16 cellular contexts compared by ENCODE assay signal in the genomic region with DNA sequence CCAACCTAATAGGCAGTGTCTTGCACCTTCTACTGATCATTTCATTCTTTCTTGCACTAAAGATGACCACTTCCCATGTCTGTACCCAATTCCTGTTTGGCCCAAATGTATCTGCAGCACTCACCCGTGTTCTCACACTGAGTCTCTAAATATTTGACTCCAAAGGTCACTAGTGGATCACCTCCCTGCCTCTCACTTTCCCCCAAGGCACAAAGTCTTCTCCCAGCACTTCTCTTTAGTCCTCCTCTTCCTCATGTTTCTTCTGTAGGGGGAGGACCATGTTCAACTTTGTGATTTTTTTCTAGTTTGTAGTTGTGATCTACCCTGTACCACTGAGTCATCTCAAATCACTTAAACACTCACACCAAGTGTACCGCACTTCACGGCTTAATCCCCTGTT. TPM values are rescaled to one million over a fixed set of nuclear protein-coding genes. Genes with fewer than 3 reads are reported as not detected.
DNase-seq lines count a peak whose midpoint lies in the region; ATAC-seq, FAIRE-seq and TF ChIP-seq lines count a peak whose summit lies in the region.
"Had no signal": no experiment of that assay in that cellular context is flagged by ENCODE, and none has a peak within 500 bp of the region (broad histone marks: within the 10 kb centered on the region; RNA-seq: fewer than 3 reads in every experiment).

No MANE protein-coding gene starts in this region.

- no peak overlapping the region for H3K14ac ChIP-seq in H1 (ENCODE audit: insufficient read length)

- H3K4me1 ChIP-seq in GM23338 (ENCODE audit: insufficient read depth), result peaks cover 9% of the 10 kb centered on the region; the same call in 1 of the 2 replicates
- H3K4me1 ChIP-seq in H1 (replicated peaks in 1 of 4; ENCODE audit: control insufficient read depth in 3 of 4, insufficient read depth in 4 of 4, low read length in 3 of 4), result peaks cover 0 to 4% (median 3%) of the 10 kb centered on the region in 4 experiments; a peak in 3 of 7 replicates
- peaks cover 6% of the 10 kb centered on the region for H3K4me1 ChIP-seq in mesendoderm (ENCODE audit: control insufficient read depth, low read depth, low read length)
- peaks cover 0 to 16% of the 10 kb centered on the region in 2 donors for H3K4me1 ChIP-seq in small intestine (ENCODE audit: control insufficient read depth in 2 of 2, insufficient read depth in 1 of 2, low read depth in 1 of 2, low read length in 1 of 2)

- no peak overlapping the region for H3K27ac Mint-ChIP-seq in GM23338
- H3K27ac Mint-ChIP-seq: CD4-positive, CD25-positive, alpha-beta regulatory T cell had no signal

- ATAC-seq in GM23338 (no peak), GM21390 (IDR thresholded peaks at IDR 0.05; ENCODE audit: unreplicated experiment) (no peak)

- no peaks in the 10 kb centered on the region for H3K36me3 Mint-ChIP-seq in GM23338 (ENCODE audit: low read depth)
- H3K36me3 Mint-ChIP-seq: CD4-positive, CD25-positive, alpha-beta regulatory T cell had no signal

- no peaks in the 10 kb centered on the region for H3F3A ChIP-seq in GM23338 (replicated peaks; ENCODE audit: low read depth)

- H2BK5ac ChIP-seq in H1 (ENCODE audit: low read depth, low read length) (no peak overlapping the region), mesendoderm (ENCODE audit: low read length) (no peak overlapping the region)

- H3K36me3 ChIP-seq in GM23338 (ENCODE audit: insufficient read depth) (no peaks in the 10 kb centered on the region), H1 (ENCODE audit: control insufficient read depth in 2 of 4, insufficient read depth in 4 of 4, low read length in 3 of 4) (no peaks in the 10 kb centered on the region), mesendoderm (ENCODE audit: control insufficient read depth, insufficient read depth, low read length) (no peaks in the 10 kb centered on the region), small intestine (ENCODE audit: control insufficient read depth in 2 of 2, insufficient read depth in 2 of 2, low read length in 2 of 2) (peaks cover 0 to 3% of the 10 kb centered on the region in 2 donors)

- 0 out of 2 replicates have a peak, but pooled peaks cover 7% of the 10 kb centered on the region for H3K9me2 ChIP-seq in GM23338 (ENCODE audit: insufficient read depth)

- H3K79me1 ChIP-seq in H1 (ENCODE audit: low read depth, low read length), result no peaks in the 10 kb centered on the region
- H3K79me1 ChIP-seq in mesendoderm (ENCODE audit: low read length), result no peaks in the 10 kb centered on the region

- no peak overlapping the region for H3K27ac ChIP-seq in GM23338 (ENCODE audit: low read depth)
- H3K27ac ChIP-seq in H1 (ENCODE audit: low read depth, low read length), result no peak overlapping the region
- H3K27ac ChIP-seq in mesendoderm (ENCODE audit: low read depth, low read length), result no peak overlapping the region
- peak overlapping the region; percentile 82 to 86 for H3K27ac ChIP-seq in small intestine (ENCODE audit: low read depth in 1 of 2, low read length in 1 of 2)
- H3K27ac ChIP-seq: HL-60, KMS-11 had no signal

- H2BK15ac ChIP-seq in H1 (ENCODE audit: low read length) (no peak overlapping the region; the same call in 1 of the 2 replicates), mesendoderm (replicated peaks; ENCODE audit: low read depth) (peak overlapping the region; percentile 10)

- H3K4me1 Mint-ChIP-seq in GM23338, result peaks cover 11% of the 10 kb centered on the region
- H3K4me1 Mint-ChIP-seq: CD4-positive, CD25-positive, alpha-beta regulatory T cell had no signal

- H3K4me3 ChIP-seq in GM23338, result no peak overlapping the region
- no peak overlapping the region for H3K4me3 ChIP-seq in H1 (ENCODE audit: extremely low read depth in 1 of 4, insufficient read depth in 2 of 4, low read depth in 3 of 4, low read length in 4 of 4)
- H3K4me3 ChIP-seq in mesendoderm (ENCODE audit: low read length), result no peak overlapping the region
- no peak overlapping the region for H3K4me3 ChIP-seq in small intestine (ENCODE audit: low read depth in 1 of 2, low read length in 2 of 2)

- POLR2A ChIA-PET in H1 (lab: Charles Lee; ENCODE audit: partially characterized antibody), result no interaction called here

- FAIRE-seq in H1 (lab: Jason Lieb, UNC), result no peak
- FAIRE-seq in small intestine (lab: Jason Lieb, UNC), result no peak
- FAIRE-seq in D721Med (lab: Jason Lieb, UNC), result no peak
- FAIRE-seq: G401.6 had no signal

- no peaks in the 10 kb centered on the region for H4K20me1 ChIP-seq in GM23338 (replicated peaks; ENCODE audit: insufficient read depth)
- H4K20me1 ChIP-seq in H1 (replicated peaks in 1 of 2; ENCODE audit: control insufficient read depth in 1 of 2, insufficient read depth in 2 of 2, low read length in 2 of 2), result no peaks in the 10 kb centered on the region

- H2BK20ac ChIP-seq in H1 (ENCODE audit: low read length), result peak overlapping the region; percentile 56; the same call in 1 of the 2 replicates

- CTCF ChIA-PET in H1 (lab: Charles Lee; ENCODE audit: partially characterized antibody), result no interaction called here

- H3K56ac ChIP-seq in H1 (replicated peaks; ENCODE audit: insufficient read length, low read depth, low read length) (no peak overlapping the region), mesendoderm (ENCODE audit: low read length) (no peak overlapping the region)

- no peak overlapping the region; the same call in 1 of the 2 replicates for H2BK12ac ChIP-seq in H1 (ENCODE audit: low read depth, low read length)

- H2AFZ ChIP-seq in GM23338, result peak overlapping the region; percentile 89
- H2AFZ ChIP-seq in H1 (ENCODE audit: low read length), result no peak overlapping the region

- H3K79me2 ChIP-seq in GM23338 (replicated peaks; ENCODE audit: insufficient read depth) (no peaks in the 10 kb centered on the region), H1 (ENCODE audit: control insufficient read depth in 1 of 2, insufficient read depth in 2 of 2, low read length in 2 of 2) (no peaks in the 10 kb centered on the region), mesendoderm (ENCODE audit: control insufficient read depth, insufficient read depth, low read length) (no peaks in the 10 kb centered on the region)

- H3K9me3 Mint-ChIP-seq in GM23338, result no peaks in the 10 kb centered on the region

- H4K8ac ChIP-seq in H1 (ENCODE audit: extremely low read depth, insufficient read depth, low read length) (no peak overlapping the region), mesendoderm (ENCODE audit: low read depth, low read length) (no peak overlapping the region)

- no peak overlapping the region for H3K23ac ChIP-seq in H1 (ENCODE audit: insufficient read length)
- no peak overlapping the region for H3K23ac ChIP-seq in mesendoderm (ENCODE audit: low read length)

- H2AK5ac ChIP-seq in H1 (ENCODE audit: low read depth, low read length) (no peak overlapping the region), mesendoderm (ENCODE audit: low read length) (no peak overlapping the region)

- H3K9ac ChIP-seq in H1 (replicated peaks in 1 of 4; ENCODE audit: extremely low read depth in 1 of 4, low read depth in 3 of 4, low read length in 3 of 4) (no peak overlapping the region), mesendoderm (ENCODE audit: low read length) (no peak overlapping the region)
- H3K9ac ChIP-seq: KMS-11 had no signal

- peaks cover 5% of the 10 kb centered on the region for H3K27me3 Mint-ChIP-seq in GM23338 (ENCODE audit: insufficient read depth, low read depth, poor library complexity)

- no peak overlapping the region for H4K91ac ChIP-seq in H1 (replicated peaks; ENCODE audit: insufficient read length, low read length)

- no peak for TF ChIP-seq RAD21 in H1 (IDR thresholded peaks at IDR 0.05 in 1 of 2, conservative IDR thresholded peaks at IDR 0.05 in 1 of 2; ENCODE audit: low read depth in 2 of 2, low read length in 2 of 2)

- H3K9me3 ChIP-seq in H1 (ENCODE audit: insufficient read depth in 2 of 2, low read depth in 1 of 2, low read length in 1 of 2), result no peaks in the 10 kb centered on the region
- H3K9me3 ChIP-seq in small intestine (ENCODE audit: control insufficient read depth, low read depth), result no peaks in the 10 kb centered on the region

- no peak overlapping the region for H3K4ac ChIP-seq in H1 (replicated peaks; ENCODE audit: insufficient read length, low read depth, low read length)
- no peak overlapping the region for H3K4ac ChIP-seq in mesendoderm (ENCODE audit: low read depth, low read length)

- no peak for TF ChIP-seq EP300 in H1 (IDR thresholded peaks at IDR 0.05; ENCODE audit: borderline replicate concordance in 1 of 2, low read depth in 2 of 2, low read length in 2 of 2)

- H3K4me2 ChIP-seq in GM23338 (no peak overlapping the region), H1 (ENCODE audit: insufficient read depth in 1 of 2, low read depth in 2 of 2, low read length in 2 of 2) (peak overlapping the region in 1 of 2 experiments; percentile 56; a peak in 1 of 4 replicates), mesendoderm (ENCODE audit: low read length) (no peak overlapping the region)
- H3K4me2 ChIP-seq: KMS-11 had no signal

- H3K27me3 ChIP-seq in GM23338 (ENCODE audit: insufficient read depth), result no peaks in the 10 kb centered on the region
- no peaks in the 10 kb centered on the region for H3K27me3 ChIP-seq in H1 (replicated peaks in 1 of 4; ENCODE audit: control insufficient read depth in 3 of 4, extremely low read depth in 1 of 4, insufficient read depth in 3 of 4, low read length in 3 of 4)
- no peaks in the 10 kb centered on the region for H3K27me3 ChIP-seq in mesendoderm (ENCODE audit: insufficient read depth, low read length, poor library complexity)
- no peaks in the 10 kb centered on the region for H3K27me3 ChIP-seq in small intestine (ENCODE audit: control insufficient read depth in 2 of 2, insufficient read depth in 2 of 2, low read length in 2 of 2)

- H4K5ac ChIP-seq in H1 (ENCODE audit: insufficient read length, low read depth, low read length), result no peak overlapping the region
- H4K5ac ChIP-seq in mesendoderm (ENCODE audit: low read length), result no peak overlapping the region

- no peaks in the 10 kb centered on the region for H3K23me2 ChIP-seq in H1 (ENCODE audit: low read depth, low read length)

- WGBS in H1 (ENCODE audit: extremely low coverage in 1 of 2, insufficient coverage in 1 of 2, insufficient read length in 1 of 2, insufficient replicate concordance in 2 of 2, low coverage in 1 of 2, low lambda C conversion rate in 2 of 2, missing lambda C conversion rate in 1 of 2), 2 experiments, result 79% methylated on average over 3 of the region's 3 CpGs; no CpG with 5 or more reads in 1 of the 2 experiments
- WGBS in mesendoderm (ENCODE audit: extremely low coverage, insufficient coverage, low lambda C conversion rate), result no CpG with 5 or more reads among the region's 3 CpGs
- WGBS in small intestine, 3 donors, result 66 to 77% (median 69%) methylated on average over 3 of the region's 3 CpGs

- TF ChIP-seq POLR2A in H1 (IDR thresholded peaks at IDR 0.05; ENCODE audit: control extremely low read depth in 1 of 2, low read depth in 2 of 2, low read length in 2 of 2), result no peak

- TF ChIP-seq CTCF in GM23338 (conservative IDR thresholded peaks at IDR 0.05; ENCODE audit: low read depth in 2 of 2), result no peak
- TF ChIP-seq CTCF in H1 (IDR thresholded peaks at IDR 0.05; ENCODE audit: control extremely low read depth in 1 of 3, insufficient read depth in 1 of 3, low read depth in 1 of 3, low read length in 3 of 3), result no peak
- no peak for TF ChIP-seq CTCF in D721Med (IDR thresholded peaks at IDR 0.05; ENCODE audit: insufficient read depth, missing control alignments)

- no peak overlapping the region for H2BK120ac ChIP-seq in H1 (replicated peaks; ENCODE audit: low read depth, low read length)
- H2BK120ac ChIP-seq in mesendoderm (ENCODE audit: low read depth, low read length), result no peak overlapping the region

- H3K4me3 Mint-ChIP-seq in GM23338, result no peak overlapping the region
- H3K4me3 Mint-ChIP-seq: CD4-positive, CD25-positive, alpha-beta regulatory T cell had no signal

- H3K18ac ChIP-seq in H1 (ENCODE audit: extremely low read depth, low read length) (peak overlapping the region; percentile 63; the same call in 1 of the 2 replicates), mesendoderm (ENCODE audit: low read length) (no peak overlapping the region)

- no peak for DNase-seq in GM23338 (ENCODE audit: low spot score)
- no peak for DNase-seq in H1 (ENCODE audit: low read depth in 1 of 2, low spot score in 2 of 2)
- no peak for DNase-seq in mesendoderm
- DNase-seq in small intestine, result peak; percentile 72
- no peak for DNase-seq in D721Med (ENCODE audit: insufficient read length, low spot score)
- DNase-seq in A172 (ENCODE audit: low spot score), result no peak
- DNase-seq: CD4-positive, CD25-positive, alpha-beta regulatory T cell; DMS79 treated with DMSO at 0.1 percent for 48 hours; NCI-H1417; NCI-H2029; NCI-H510A treated with DMSO at 0.1 percent for 48 hours; SIG-M5 had no signal

RNA-seq across cellular contexts. Expression of gene NR1I2, which starts 13.9 kb away (rescaled TPM):
- 3.9 and 4.4 TPM in 2 replicates for total RNA-seq in GM23338 (2014; rRNA removed; shearing (Covaris generic))
- polyA plus RNA-seq in GM23338 (2016; fragmentation: Nextera tagmentation; extraction: Ambion mirVana) (0.89 and 1.4 TPM in 2 replicates), H1 (2011; rRNA removed) (1.8 and 2.6 TPM in 2 replicates), small intestine (100 to 1,000 TPM in 1 of 3 donors, 10 to 100 TPM in 2; 37.8 to 166 (median 85.7) TPM)
- 0.28 and 0.44 TPM in 2 replicates for total RNA-seq in H1 (2021; fragmentation: NEBNext Ultra II Directional; extraction: Animal tissue kit (Norgen Biotek cat#: 25700))
- 2.6 TPM for polyA plus RNA-seq in H1 (2011; cell fraction: cytosol; rRNA removed)
- 4.2 TPM for polyA plus RNA-seq in H1 (2011; cell fraction: nucleus; rRNA removed)
- polyA plus RNA-seq in H1 (2012, experiment 1 of 2), result 0.93 to 2.0 TPM (median 1.3 TPM) in 4 replicates
- 0.58 TPM for polyA plus RNA-seq in H1 (2012, experiment 2 of 2)
- 0.16 TPM for polyA plus RNA-seq in H1 (2013, experiment 1 of 2)
- 0.13 TPM for polyA plus RNA-seq in H1 (2013, experiment 2 of 2)
- 1.7 TPM in 2 replicates for polyA minus RNA-seq in H1 (2011; rRNA and poly(A)+ RNA removed)
- polyA minus RNA-seq in H1 (2011; cell fraction: cytosol; rRNA and poly(A)+ RNA removed), result 1.5 TPM
- polyA minus RNA-seq in H1 (2011; cell fraction: nucleus; rRNA and poly(A)+ RNA removed), result 3.0 TPM
- polyA plus RNA-seq in mesendoderm (2013, experiment 1 of 2), result 0.21 TPM
- polyA plus RNA-seq in mesendoderm (2013, experiment 2 of 2), result 0.24 TPM
- total RNA-seq in A172 (2014; rRNA removed; shearing (Covaris generic)), result not detected in 2 replicates

Comparison
In these comparisons a context has a peak if more than half of its experiments do, and no peak if none do; other contexts are left out.
1. H3K27ac ChIP-seq: peak in small intestine (2 of 2); none in GM23338 (single experiment), H1 (single experiment) and mesendoderm (single experiment).